8 cellular contexts compared by ENCODE assay signal in genomic region chr1:43349594-43350306, GRCh38. TPM values are rescaled to one million over a fixed set of nuclear protein-coding genes. Genes with fewer than 3 reads are reported as not detected.
A peak's percentile ranks its signal among the peaks of the same experiment; 100 is the strongest.
DNase-seq lines count a peak whose midpoint lies in the region; ATAC-seq and TF ChIP-seq lines count a peak whose summit lies in the region.

No MANE protein-coding gene starts in this region.

- intact Hi-C loops in naive thymus-derived CD4-positive, alpha-beta T cell (cut with micrococcal nuclease) = loop anchor here in 1 of 2 donors (1.0 to 10.0 kb wide), 3 partner anchors 9 to 305 kb away; partner anchors contain the start of genes CDC20, ELOVL1 and KDM4A

- no peaks in the 10 kb centered on the region for H3K9me3 Mint-ChIP-seq in CD4-positive, CD25-positive, alpha-beta regulatory T cell
- no peaks in the 10 kb centered on the region for H3K9me3 Mint-ChIP-seq in effector memory CD8-positive, alpha-beta T cell
- no peaks in the 10 kb centered on the region for H3K9me3 Mint-ChIP-seq in naive thymus-derived CD4-positive, alpha-beta T cell

- H3K4me2 ChIP-seq in OCI-LY1 (ENCODE audit: low read length) = peak overlapping the region; percentile 98

- DNase-seq in CD4-positive, CD25-positive, alpha-beta regulatory T cell = no peak
- no peak for DNase-seq in effector memory CD8-positive, alpha-beta T cell
- DNase-seq in naive thymus-derived CD4-positive, alpha-beta T cell = no peak
- DNase-seq in cerebellar nuclear complex (lab: John Stamatoyannopoulos, UW) (no peak), erythroblast (lab: John Stamatoyannopoulos, UW) (no peak), NCI-H1436 (lab: John Stamatoyannopoulos, UW) (no peak)

- no peaks in the 10 kb centered on the region for H3K36me3 ChIP-seq in CD4-positive, CD25-positive, alpha-beta regulatory T cell (ENCODE audit: control insufficient read depth, insufficient read depth, low read length)
- no peaks in the 10 kb centered on the region for H3K36me3 ChIP-seq in OCI-LY1 (ENCODE audit: insufficient read depth, low read length)
- no peaks in the 10 kb centered on the region for H3K36me3 ChIP-seq in naive thymus-derived CD4-positive, alpha-beta T cell (ENCODE audit: control insufficient read depth in 2 of 3, insufficient read depth in 3 of 3, low read length in 3 of 3)

- no peaks in the 10 kb centered on the region for H3K36me3 Mint-ChIP-seq in CD4-positive, CD25-positive, alpha-beta regulatory T cell
- H3K36me3 Mint-ChIP-seq in effector memory CD8-positive, alpha-beta T cell (ENCODE audit: insufficient read depth) = peaks cover 6% of the 10 kb centered on the region
- no peaks in the 10 kb centered on the region for H3K36me3 Mint-ChIP-seq in naive thymus-derived CD4-positive, alpha-beta T cell

- no peaks in the 10 kb centered on the region for H3K9me2 ChIP-seq in OCI-LY1 (ENCODE audit: low read depth, low read length)

- H3K27ac ChIP-seq in CD4-positive, CD25-positive, alpha-beta regulatory T cell (ENCODE audit: insufficient read depth, low read length, poor library complexity, severe bottlenecking) = peak overlapping the region; percentile 74
- peak overlapping the region; percentile 88 for H3K27ac ChIP-seq in OCI-LY1 (ENCODE audit: low read depth, low read length, poor library complexity, severe bottlenecking)
- peak overlapping the region; percentile 79 for H3K27ac ChIP-seq in naive thymus-derived CD4-positive, alpha-beta T cell (ENCODE audit: low read depth, low read length)

- H3K4me3 ChIP-seq in CD4-positive, CD25-positive, alpha-beta regulatory T cell (ENCODE audit: low read depth, low read length) = no peak overlapping the region
- peak overlapping the region; percentile 76 for H3K4me3 ChIP-seq in OCI-LY1 (ENCODE audit: low read depth, low read length, poor library complexity, severe bottlenecking)
- H3K4me3 ChIP-seq in naive thymus-derived CD4-positive, alpha-beta T cell (ENCODE audit: low read length) = peak overlapping the region; percentile 35

- H3K27me3 Mint-ChIP-seq in CD4-positive, CD25-positive, alpha-beta regulatory T cell = peaks cover 6% of the 10 kb centered on the region
- H3K27me3 Mint-ChIP-seq in effector memory CD8-positive, alpha-beta T cell = no peaks in the 10 kb centered on the region
- no peaks in the 10 kb centered on the region for H3K27me3 Mint-ChIP-seq in naive thymus-derived CD4-positive, alpha-beta T cell

- POLR2A ChIA-PET in naive thymus-derived CD4-positive, alpha-beta T cell (lab: Charles Lee) = no interaction called here

- no peaks in the 10 kb centered on the region for H3K79me2 ChIP-seq in OCI-LY1 (ENCODE audit: insufficient read depth, low read length)

- peak overlapping the region; percentile 87 for H3K9ac ChIP-seq in OCI-LY1 (ENCODE audit: low read length)

- H3K4me1 Mint-ChIP-seq in CD4-positive, CD25-positive, alpha-beta regulatory T cell = peaks cover 0 to 21% (median 11%) of the 10 kb centered on the region in 4 donors
- H3K4me1 Mint-ChIP-seq in effector memory CD8-positive, alpha-beta T cell (ENCODE audit: low read depth in 2 of 2) = peaks cover 7 to 12% of the 10 kb centered on the region in 2 donors
- peaks cover 8 to 11% (median 9%) of the 10 kb centered on the region in 7 donors for H3K4me1 Mint-ChIP-seq in naive thymus-derived CD4-positive, alpha-beta T cell

- ATAC-seq in CD4-positive, CD25-positive, alpha-beta regulatory T cell (ENCODE audit: low read depth in 2 of 2) = no peak
- no peak for ATAC-seq in effector memory CD8-positive, alpha-beta T cell (replicated peaks)
- ATAC-seq in naive thymus-derived CD4-positive, alpha-beta T cell = no peak
- ATAC-seq in GM19324 (IDR thresholded peaks at IDR 0.05; ENCODE audit: low FRiP score, unreplicated experiment) = no peak

- no peaks in the 10 kb centered on the region for H3K4me1 ChIP-seq in CD4-positive, CD25-positive, alpha-beta regulatory T cell (ENCODE audit: control insufficient read depth, insufficient read depth, low read length, poor library complexity, severe bottlenecking)
- peaks cover 20% of the 10 kb centered on the region for H3K4me1 ChIP-seq in OCI-LY1 (ENCODE audit: insufficient read depth, low read length, severe bottlenecking)
- H3K4me1 ChIP-seq in naive thymus-derived CD4-positive, alpha-beta T cell (ENCODE audit: control insufficient read depth in 2 of 2, insufficient read depth in 2 of 2, low read length in 2 of 2) = peaks cover 0 to 4% of the 10 kb centered on the region in 2 donors

- no peaks in the 10 kb centered on the region for H3F3A ChIP-seq in OCI-LY1 (ENCODE audit: insufficient read depth, low read length)

- H3K27ac Mint-ChIP-seq in CD4-positive, CD25-positive, alpha-beta regulatory T cell = peak overlapping the region; percentile 81 to 93 (median 84)
- H3K27ac Mint-ChIP-seq in effector memory CD8-positive, alpha-beta T cell = peak overlapping the region; percentile 61 to 74
- peak overlapping the region; percentile 60 to 97 (median 94) for H3K27ac Mint-ChIP-seq in naive thymus-derived CD4-positive, alpha-beta T cell

- TF ChIP-seq POLR2A in erythroblast (IDR thresholded peaks at IDR 0.05; ENCODE audit: low read length) = no peak

- H3K4me3 Mint-ChIP-seq in CD4-positive, CD25-positive, alpha-beta regulatory T cell = peak overlapping the region; percentile 72 to 90 (median 88)
- peak overlapping the region; percentile 49 to 67 for H3K4me3 Mint-ChIP-seq in effector memory CD8-positive, alpha-beta T cell
- peak overlapping the region; percentile 68 to 89 (median 79) for H3K4me3 Mint-ChIP-seq in naive thymus-derived CD4-positive, alpha-beta T cell

- H3K27me3 ChIP-seq in CD4-positive, CD25-positive, alpha-beta regulatory T cell (ENCODE audit: control insufficient read depth, insufficient read depth, low read length) = no peaks in the 10 kb centered on the region
- no peaks in the 10 kb centered on the region for H3K27me3 ChIP-seq in OCI-LY1 (ENCODE audit: insufficient read depth, low read length)
- no peaks in the 10 kb centered on the region for H3K27me3 ChIP-seq in naive thymus-derived CD4-positive, alpha-beta T cell (ENCODE audit: control insufficient read depth in 2 of 2, insufficient read depth in 2 of 2, low read length in 2 of 2)

- peak overlapping the region; percentile 82; the same call in 1 of the 2 replicates for H2AFZ ChIP-seq in OCI-LY1 (ENCODE audit: low read length)

- no peaks in the 10 kb centered on the region for H4K20me1 ChIP-seq in OCI-LY1 (ENCODE audit: insufficient read depth, low read length)

- TF ChIP-seq CTCF in OCI-LY1 (IDR thresholded peaks at IDR 0.05; ENCODE audit: low read length) = no peak

- CTCF ChIA-PET in naive thymus-derived CD4-positive, alpha-beta T cell (lab: Charles Lee) = no interaction called here

- H3K9me3 ChIP-seq in CD4-positive, CD25-positive, alpha-beta regulatory T cell (ENCODE audit: control insufficient read depth in 2 of 2, low read length in 2 of 2) = no peaks in the 10 kb centered on the region
- H3K9me3 ChIP-seq in OCI-LY1 (ENCODE audit: low read length) = no peaks in the 10 kb centered on the region
- no peaks in the 10 kb centered on the region for H3K9me3 ChIP-seq in naive thymus-derived CD4-positive, alpha-beta T cell (ENCODE audit: control insufficient read depth in 2 of 3, low read length in 3 of 3)

RNA-seq across cellular contexts. Expression of gene CDC20, which starts 9.0 kb away (rescaled TPM):
- total RNA-seq in CD4-positive, CD25-positive, alpha-beta regulatory T cell = 1.2 TPM
- polyA plus RNA-seq in CD4-positive, CD25-positive, alpha-beta regulatory T cell = 1 to 10 TPM; 4.2 to 7.5 (median 5.8) TPM
- 100 to 1,000 TPM in 1 of 5 experiments, 1 to 10 TPM in 1, under 1 TPM in 3; 0.38 to 101 (median 0.78) TPM for total RNA-seq in naive thymus-derived CD4-positive, alpha-beta T cell
- polyA plus RNA-seq in naive thymus-derived CD4-positive, alpha-beta T cell = not detected

RNA-seq across cellular contexts. Expression of gene MPL, which starts 12.1 kb away (rescaled TPM):
- 2.2 TPM for total RNA-seq in CD4-positive, CD25-positive, alpha-beta regulatory T cell
- polyA plus RNA-seq in CD4-positive, CD25-positive, alpha-beta regulatory T cell = not detected
- total RNA-seq in naive thymus-derived CD4-positive, alpha-beta T cell = under 1 TPM in 2 of 5 experiments, not detected in 3; 0.21 to 0.98 TPM
- not detected for polyA plus RNA-seq in naive thymus-derived CD4-positive, alpha-beta T cell

RNA-seq across cellular contexts. Expression of gene ELOVL1, which starts 18.1 kb away (rescaled TPM):
- total RNA-seq in CD4-positive, CD25-positive, alpha-beta regulatory T cell = 37.1 TPM
- polyA plus RNA-seq in CD4-positive, CD25-positive, alpha-beta regulatory T cell = 100 to 1,000 TPM in 1 of 4 donors, 10 to 100 TPM in 3; 74.5 to 114 (median 77.7) TPM
- 10 to 100 TPM; 25.9 to 65.3 (median 32.3) TPM for total RNA-seq in naive thymus-derived CD4-positive, alpha-beta T cell
- 10 to 100 TPM; 46.8 to 55.1 TPM for polyA plus RNA-seq in naive thymus-derived CD4-positive, alpha-beta T cell

RNA-seq across cellular contexts. Expression of gene MED8, which starts 39.9 kb away (rescaled TPM):
- 18.4 TPM for total RNA-seq in CD4-positive, CD25-positive, alpha-beta regulatory T cell
- polyA plus RNA-seq in CD4-positive, CD25-positive, alpha-beta regulatory T cell = 10 to 100 TPM; 41.8 to 51.3 (median 48.4) TPM
- total RNA-seq in naive thymus-derived CD4-positive, alpha-beta T cell = 10 to 100 TPM; 14.5 to 37.8 (median 30.1) TPM
- 10 to 100 TPM; 28.8 to 53.8 TPM for polyA plus RNA-seq in naive thymus-derived CD4-positive, alpha-beta T cell

RNA-seq across cellular contexts. Expression of gene SZT2, which starts 39.9 kb away (rescaled TPM):
- 107 TPM for total RNA-seq in CD4-positive, CD25-positive, alpha-beta regulatory T cell
- 1 to 10 TPM; 1.5 to 4.6 (median 3.5) TPM for polyA plus RNA-seq in CD4-positive, CD25-positive, alpha-beta regulatory T cell
- 100 to 1,000 TPM in 4 of 5 experiments, 10 to 100 TPM in 1; 80.5 to 153 (median 131) TPM for total RNA-seq in naive thymus-derived CD4-positive, alpha-beta T cell
- 1 to 10 TPM; 4.4 to 8.9 TPM for polyA plus RNA-seq in naive thymus-derived CD4-positive, alpha-beta T cell
